35 cellular contexts compared by ENCODE assay signal in the genomic region with DNA sequence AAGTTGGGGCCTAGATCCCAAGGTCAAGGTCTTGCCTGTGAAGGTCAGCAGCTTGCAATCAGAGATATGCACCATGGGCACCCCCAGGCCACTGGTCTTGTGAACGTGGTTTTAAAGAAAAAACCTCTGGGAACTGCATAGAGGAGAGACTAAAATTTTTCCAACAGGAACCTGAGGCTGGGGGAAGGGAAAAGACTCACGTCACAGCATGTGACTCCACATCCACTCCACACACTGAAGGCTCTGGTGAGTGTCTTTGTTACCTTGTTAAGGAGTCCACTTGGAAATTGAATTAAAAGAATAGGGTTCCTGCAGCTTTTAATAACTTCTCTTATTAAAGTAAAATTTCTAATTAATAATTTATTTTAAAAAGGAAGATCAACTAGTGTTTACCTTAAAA.
"Had no signal": no experiment of that assay in that cellular context is flagged by ENCODE, and none has a peak within 500 bp of the region (broad histone marks: within the 10 kb centered on the region; RNA-seq: fewer than 3 reads in every experiment).

No MANE protein-coding gene starts in this region.

- H3K9me3 ChIP-seq: adrenal gland, body of pancreas, colonic mucosa, esophagus muscularis mucosa, gastrocnemius medialis, heart right ventricle had no signal

- H3K27me3 ChIP-seq: adrenal gland, body of pancreas, colonic mucosa, esophagus muscularis mucosa, gastrocnemius medialis, heart right ventricle had no signal

- H3K4me1 ChIP-seq: adrenal gland, body of pancreas, colonic mucosa, esophagus muscularis mucosa, foreskin keratinocyte, gastrocnemius medialis, heart right ventricle had no signal

- H3K9me3 Mint-ChIP-seq: activated CD4-positive, alpha-beta T cell treated with anti-CD3 and anti-CD28 coated beads, Interleukin-2, amount 10 ng/mL, durations not matched to agents 24 days and 14 days; activated naive CD4-positive, alpha-beta T cell treated with anti-CD3 and anti-CD28 coated beads for 36 hours; activated naive CD4-positive, alpha-beta T cell treated with anti-CD3 and anti-CD28 coated beads, Interleukin-2, amount 50 U/mL, for 24 hours; activated naive CD8-positive, alpha-beta T cell treated with anti-CD3 and anti-CD28 coated beads for 36 hours; activated naive CD8-positive, alpha-beta T cell treated with anti-CD3 and anti-CD28 coated beads, Interleukin-2, amount 50 U/mL, for 24 hours; activated T-helper 1 cell treated with anti-CD3 and anti-CD28 coated beads, Interleukin-12 subunit alpha, Interleukin-12 subunit beta, Interleukin-2, Interleukin-4 antibody, amounts not matched to agents 30 ng/mL and 10 ng/mL and 1 ng/mL, durations not matched to agents 14 hours and 24 hours and 36 hours; activated T-helper 2 cell treated with anti-CD3 and anti-CD28 coated beads, Interferon-gamma antibody, Interleukin-2, Interleukin-4, amounts not matched to agents 10 μg/mL and 5 μg/mL and 100 μg/mL, durations not matched to agents 14 hours and 24 hours and 36 hours; T-helper 2 cell treated with Interferon-gamma antibody and Interleukin-4, amounts not matched to agents 5 μg/mL and 100 μg/mL, for 36 hours had no signal

- H3K36me3 ChIP-seq: adrenal gland, colonic mucosa, esophagus muscularis mucosa, gastrocnemius medialis, heart right ventricle had no signal

- H3K27ac Mint-ChIP-seq: activated CD4-positive, alpha-beta memory T cell treated with anti-CD3 and anti-CD28 coated beads for 36 hours; activated CD4-positive, alpha-beta T cell treated with anti-CD3 and anti-CD28 coated beads for 36 hours; activated CD4-positive, alpha-beta T cell treated with anti-CD3 and anti-CD28 coated beads, Interleukin-2, amount 10 ng/mL, durations not matched to agents 24 days and 14 days; activated CD8-positive, alpha-beta memory T cell treated with anti-CD3 and anti-CD28 coated beads, Interleukin-2, amount 10 ng/mL, durations not matched to agents 7 days and 5 days; activated CD8-positive, alpha-beta T cell treated with anti-CD3 and anti-CD28 coated beads, Interleukin-2, amount 10 ng/mL, durations not matched to agents 7 days and 5 days; activated naive CD4-positive, alpha-beta T cell treated with anti-CD3 and anti-CD28 coated beads for 36 hours; activated naive CD4-positive, alpha-beta T cell treated with anti-CD3 and anti-CD28 coated beads, Interleukin-2, amount 50 U/mL, for 24 hours; activated naive CD8-positive, alpha-beta T cell treated with anti-CD3 and anti-CD28 coated beads for 36 hours; activated naive CD8-positive, alpha-beta T cell treated with anti-CD3 and anti-CD28 coated beads, Interleukin-2, amount 50 U/mL, for 24 hours; activated T-helper 1 cell treated with anti-CD3 and anti-CD28 coated beads, Interleukin-12 subunit alpha, Interleukin-12 subunit beta, Interleukin-2, Interleukin-4 antibody, amounts not matched to agents 30 ng/mL and 10 ng/mL and 1 ng/mL, durations not matched to agents 14 hours and 24 hours and 36 hours; activated T-helper 2 cell treated with anti-CD3 and anti-CD28 coated beads, Interferon-gamma antibody, Interleukin-2, Interleukin-4, amounts not matched to agents 10 μg/mL and 5 μg/mL and 100 μg/mL, durations not matched to agents 14 hours and 24 hours and 36 hours; T-helper 17 cell; T-helper 2 cell treated with Interferon-gamma antibody and Interleukin-4, amounts not matched to agents 5 μg/mL and 100 μg/mL, for 36 hours had no signal

- H3K36me3 Mint-ChIP-seq: activated CD4-positive, alpha-beta memory T cell treated with anti-CD3 and anti-CD28 coated beads for 36 hours; activated CD8-positive, alpha-beta memory T cell treated with anti-CD3 and anti-CD28 coated beads, Interleukin-2, amount 10 ng/mL, durations not matched to agents 7 days and 5 days; activated naive CD4-positive, alpha-beta T cell treated with anti-CD3 and anti-CD28 coated beads, Interleukin-2, amount 50 U/mL, for 24 hours; activated naive CD8-positive, alpha-beta T cell treated with anti-CD3 and anti-CD28 coated beads for 36 hours had no signal

- H3K4me3 Mint-ChIP-seq: activated CD4-positive, alpha-beta memory T cell treated with anti-CD3 and anti-CD28 coated beads for 36 hours; activated CD4-positive, alpha-beta T cell treated with anti-CD3 and anti-CD28 coated beads for 36 hours; activated CD4-positive, alpha-beta T cell treated with anti-CD3 and anti-CD28 coated beads, Interleukin-2, amount 10 ng/mL, durations not matched to agents 24 days and 14 days; activated CD8-positive, alpha-beta memory T cell treated with anti-CD3 and anti-CD28 coated beads, Interleukin-2, amount 10 ng/mL, durations not matched to agents 7 days and 5 days; activated CD8-positive, alpha-beta T cell treated with anti-CD3 and anti-CD28 coated beads, Interleukin-2, amount 10 ng/mL, durations not matched to agents 7 days and 5 days; activated naive CD4-positive, alpha-beta T cell treated with anti-CD3 and anti-CD28 coated beads for 36 hours; activated naive CD4-positive, alpha-beta T cell treated with anti-CD3 and anti-CD28 coated beads, Interleukin-2, amount 50 U/mL, for 24 hours; activated naive CD8-positive, alpha-beta T cell treated with anti-CD3 and anti-CD28 coated beads for 36 hours; activated naive CD8-positive, alpha-beta T cell treated with anti-CD3 and anti-CD28 coated beads, Interleukin-2, amount 50 U/mL, for 24 hours; activated T-helper 1 cell treated with anti-CD3 and anti-CD28 coated beads, Interleukin-12 subunit alpha, Interleukin-12 subunit beta, Interleukin-2, Interleukin-4 antibody, amounts not matched to agents 30 ng/mL and 10 ng/mL and 1 ng/mL, durations not matched to agents 14 hours and 24 hours and 36 hours; T-helper 17 cell; T-helper 2 cell treated with Interferon-gamma antibody and Interleukin-4, amounts not matched to agents 5 μg/mL and 100 μg/mL, for 36 hours had no signal

- DNase-seq: activated CD4-positive, alpha-beta memory T cell treated with anti-CD3 and anti-CD28 coated beads for 36 hours; activated CD4-positive, alpha-beta T cell treated with anti-CD3 and anti-CD28 coated beads for 36 hours; activated CD4-positive, alpha-beta T cell treated with anti-CD3 and anti-CD28 coated beads, Interleukin-2, amount 10 ng/mL, durations not matched to agents 24 days and 14 days; activated CD4-positive, CD25-positive, alpha-beta regulatory T cell; activated CD4-positive, CD25-positive, alpha-beta regulatory T cell treated with anti-CD3 and anti-CD28 coated beads, Interleukin-2, amount 50 U/mL, for 72 hours; activated CD8-positive, alpha-beta memory T cell treated with anti-CD3 and anti-CD28 coated beads, Interleukin-2, amount 10 ng/mL, durations not matched to agents 7 days and 5 days; activated CD8-positive, alpha-beta memory T cell treated with anti-CD3 and anti-CD28 coated beads, Interleukin-2, amount 50 U/mL, for 4 hours; activated CD8-positive, alpha-beta T cell treated with anti-CD3 and anti-CD28 coated beads, Interleukin-2, amount 10 ng/mL, durations not matched to agents 7 days and 5 days; activated effector memory CD4-positive, alpha-beta T cell treated with anti-CD3 and anti-CD28 coated beads, Interleukin-2, amount 50 U/mL, for 16 hours; activated naive CD4-positive, alpha-beta T cell treated with anti-CD3 and anti-CD28 coated beads for 36 hours; activated naive CD8-positive, alpha-beta T cell treated with anti-CD3 and anti-CD28 coated beads for 36 hours; activated naive CD8-positive, alpha-beta T cell treated with anti-CD3 and anti-CD28 coated beads, Interleukin-2, amount 50 U/mL, for 24 hours; activated T-cell treated with anti-CD3 and anti-CD28 coated beads, Interleukin-2, amount 50 U/mL, for 1 hour; activated T-cell treated with anti-CD3 and anti-CD28 coated beads, Interleukin-2, amount 50 U/mL, for 48 hours; adrenal gland; amygdala; aorta; body of pancreas; central memory CD4-positive, alpha-beta T cell; cerebellar nuclear complex; colonic mucosa; effector CD8-positive, alpha-beta T cell; erythroblast; foreskin keratinocyte; gastrocnemius medialis; glutamatergic neuron; heart right ventricle; T-helper 1 cell; T-helper 17 cell; T1000 had no signal

- ATAC-seq: activated CD4-positive, alpha-beta T cell treated with anti-CD3 and anti-CD28 coated beads for 36 hours; activated CD8-positive, alpha-beta memory T cell treated with anti-CD3 and anti-CD28 coated beads, Interleukin-2, amount 10 ng/mL, durations not matched to agents 7 days and 5 days; activated CD8-positive, alpha-beta T cell treated with anti-CD3 and anti-CD28 coated beads, Interleukin-2, amount 10 ng/mL, durations not matched to agents 7 days and 5 days; activated naive CD8-positive, alpha-beta T cell treated with anti-CD3 and anti-CD28 coated beads, Interleukin-2, amount 50 U/mL, for 24 hours; body of pancreas; foreskin keratinocyte; gastrocnemius medialis; heart right ventricle; T-helper 17 cell had no signal

- H3K4me1 Mint-ChIP-seq: activated CD4-positive, alpha-beta T cell treated with anti-CD3 and anti-CD28 coated beads for 36 hours; activated CD4-positive, alpha-beta T cell treated with anti-CD3 and anti-CD28 coated beads, Interleukin-2, amount 10 ng/mL, durations not matched to agents 24 days and 14 days; activated CD8-positive, alpha-beta memory T cell treated with anti-CD3 and anti-CD28 coated beads, Interleukin-2, amount 10 ng/mL, durations not matched to agents 7 days and 5 days; activated naive CD4-positive, alpha-beta T cell treated with anti-CD3 and anti-CD28 coated beads, Interleukin-2, amount 50 U/mL, for 24 hours; activated naive CD8-positive, alpha-beta T cell treated with anti-CD3 and anti-CD28 coated beads for 36 hours; activated naive CD8-positive, alpha-beta T cell treated with anti-CD3 and anti-CD28 coated beads, Interleukin-2, amount 50 U/mL, for 24 hours; T-helper 17 cell had no signal

- H3K4me3 ChIP-seq: adrenal gland, body of pancreas, colonic mucosa, esophagus muscularis mucosa, gastrocnemius medialis, heart right ventricle had no signal

- H3K27me3 Mint-ChIP-seq: activated CD4-positive, alpha-beta memory T cell treated with anti-CD3 and anti-CD28 coated beads for 36 hours; activated CD4-positive, alpha-beta T cell treated with anti-CD3 and anti-CD28 coated beads, Interleukin-2, amount 10 ng/mL, durations not matched to agents 24 days and 14 days; activated CD8-positive, alpha-beta memory T cell treated with anti-CD3 and anti-CD28 coated beads, Interleukin-2, amount 10 ng/mL, durations not matched to agents 7 days and 5 days; activated naive CD8-positive, alpha-beta T cell treated with anti-CD3 and anti-CD28 coated beads, Interleukin-2, amount 50 U/mL, for 24 hours; T-helper 17 cell had no signal

- H3K27ac ChIP-seq: adrenal gland, body of pancreas, colonic mucosa, esophagus muscularis mucosa, foreskin keratinocyte, gastrocnemius medialis, heart right ventricle had no signal
